Comparison of ENCODE assay signal across 6 cellular contexts in genomic region chr1:161674447-161674846, GRCh38. TPM values are rescaled to one million over a fixed set of nuclear protein-coding genes. Genes with fewer than 3 reads are reported as not detected.
"Had no signal": no experiment of that assay in that cellular context is flagged by ENCODE, and none has a peak within 500 bp of the region (broad histone marks: within the 10 kb centered on the region; RNA-seq: fewer than 3 reads in every experiment).

No MANE protein-coding gene starts in this region.

RNA-seq across cellular contexts. Expression of gene FCGR2B, which starts 11.5 kb away (rescaled TPM):
- total RNA-seq: HepG2, IMR-90, M059J, SJSA1 had no signal
- polyA plus RNA-seq: HepG2, IMR-90 had no signal

RNA-seq across cellular contexts. Expression of gene FCRLA, which starts 32.6 kb away (rescaled TPM):
- total RNA-seq: HepG2, Right ventricle myocardium superior had no signal
- polyA plus RNA-seq: HepG2 had no signal

RNA-seq across cellular contexts. Expression of gene FCGR3B, which starts 43.5 kb away (rescaled TPM):
- total RNA-seq: HepG2, HT1080, IMR-90, SJSA1 had no signal
- polyA plus RNA-seq: HepG2, IMR-90 had no signal
